1 cellular context compared by ENCODE assay signal in the genomic region with DNA sequence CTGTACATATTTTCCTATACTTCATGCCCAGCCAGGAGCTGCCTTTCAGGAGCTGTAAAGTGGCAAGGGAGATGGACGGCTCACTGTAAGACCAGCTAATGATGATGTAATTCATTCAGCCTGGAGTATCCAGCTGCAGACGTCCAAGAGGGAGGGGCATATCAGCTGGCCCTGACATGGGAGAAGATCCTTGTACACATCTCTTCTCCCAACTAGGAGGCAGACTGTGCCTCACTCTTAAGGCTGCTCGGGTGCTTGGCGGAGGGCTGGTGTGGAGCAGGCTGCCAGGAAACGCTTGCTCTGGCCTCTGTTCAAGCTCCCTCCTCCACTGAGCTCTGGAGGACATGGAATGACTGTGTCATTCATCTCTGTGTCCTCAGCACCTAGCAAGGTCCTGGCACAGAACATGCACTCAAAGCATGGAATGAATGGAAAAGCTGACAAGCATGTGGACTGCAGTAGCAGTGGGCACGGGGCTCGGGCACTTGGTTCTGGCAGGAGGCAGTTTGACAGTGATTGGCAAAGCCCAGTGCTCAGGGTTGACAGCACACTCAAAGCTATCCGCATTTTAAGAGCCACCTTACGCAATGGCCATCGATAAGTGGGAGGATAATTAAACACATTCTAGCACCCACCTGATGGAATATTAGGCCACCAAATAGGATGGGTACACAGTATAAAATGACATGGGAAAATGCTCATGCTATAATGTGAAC.
TF ChIP-seq lines count a peak whose summit lies in the region.

No MANE protein-coding gene starts in this region.

TF ChIP-seq in SK-N-SH treated with all-trans-retinoic acid at 6 μM for 48 hours, 23 proteins besides CTCF, POLR2A, EP300 and RAD21 (continued from another document):
- TF ChIP-seq, protein P1, sequence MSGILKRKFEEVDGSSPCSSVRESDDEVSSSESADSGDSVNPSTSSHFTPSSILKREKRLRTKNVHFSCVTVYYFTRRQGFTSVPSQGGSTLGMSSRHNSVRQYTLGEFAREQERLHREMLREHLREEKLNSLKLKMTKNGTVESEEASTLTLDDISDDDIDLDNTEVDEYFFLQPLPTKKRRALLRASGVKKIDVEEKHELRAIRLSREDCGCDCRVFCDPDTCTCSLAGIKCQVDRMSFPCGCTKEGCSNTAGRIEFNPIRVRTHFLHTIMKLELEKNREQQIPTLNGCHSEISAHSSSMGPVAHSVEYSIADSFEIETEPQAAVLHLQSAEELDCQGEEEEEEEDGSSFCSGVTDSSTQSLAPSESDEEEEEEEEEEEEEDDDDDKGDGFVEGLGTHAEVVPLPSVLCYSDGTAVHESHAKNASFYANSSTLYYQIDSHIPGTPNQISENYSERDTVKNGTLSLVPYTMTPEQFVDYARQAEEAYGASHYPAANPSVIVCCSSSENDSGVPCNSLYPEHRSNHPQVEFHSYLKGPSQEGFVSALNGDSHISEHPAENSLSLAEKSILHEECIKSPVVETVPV (CRISPR knock-in tag; IDR thresholded peaks at IDR 0.05) = no peak
- TF ChIP-seq GLIS3 (CRISPR knock-in tag; IDR thresholded peaks at IDR 0.05) (no peak), TOX (CRISPR knock-in tag; IDR thresholded peaks at IDR 0.05; ENCODE audit: borderline replicate concordance) (no peak), OSR1 (CRISPR knock-in tag; IDR thresholded peaks at IDR 0.05) (no peak), ISL1 (CRISPR knock-in tag; IDR thresholded peaks at IDR 0.05) (no peak)
